In the genomic region with DNA sequence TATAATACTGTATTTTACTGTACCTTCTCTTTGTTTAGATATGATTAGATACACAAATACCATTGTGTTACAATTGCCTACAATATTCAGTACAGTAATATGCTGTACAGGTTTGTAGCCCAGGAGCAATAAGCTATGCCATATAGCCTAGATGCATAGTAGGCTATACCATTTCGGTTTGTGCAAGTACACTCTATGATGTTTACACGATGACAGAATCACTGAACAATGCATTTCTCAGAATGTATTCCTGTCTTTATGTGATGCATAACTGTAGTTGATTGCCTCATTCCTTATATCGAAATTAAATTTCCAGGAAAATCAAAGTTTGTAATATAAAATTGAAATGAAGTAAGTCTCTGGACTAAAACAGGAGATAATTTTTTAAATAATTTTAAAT, we compare ENCODE assay signal across 17 cellular contexts. TPM values are rescaled to one million over a fixed set of nuclear protein-coding genes. Genes with fewer than 3 reads are reported as not detected.
DNase-seq lines count a peak whose midpoint lies in the region; ATAC-seq and TF ChIP-seq lines count a peak whose summit lies in the region.
"Had no signal": no experiment of that assay in that cellular context is flagged by ENCODE, and none has a peak within 500 bp of the region (broad histone marks: within the 10 kb centered on the region; RNA-seq: fewer than 3 reads in every experiment).

No MANE protein-coding gene starts in this region.

- H3K27me3 Mint-ChIP-seq in HFFc6 (ENCODE audit: insufficient read depth): peaks cover 3% of the 10 kb centered on the region; the same call in 1 of the 2 replicates
- no peaks in the 10 kb centered on the region for H3K27me3 Mint-ChIP-seq in stimulated activated naive CD8-positive, alpha-beta T cell treated with anti-CD3 and anti-CD28 coated beads, Interleukin-15, amount 100 ng/mL, for 72 hours

- no peak overlapping the region for H3K4me3 ChIP-seq in RWPE2 (ENCODE audit: severe bottlenecking)
- no peak overlapping the region for H3K4me3 ChIP-seq in dorsolateral prefrontal cortex
- H3K4me3 ChIP-seq: GM12878, K562 had no signal

- no peaks in the 10 kb centered on the region for H3K36me3 Mint-ChIP-seq in HFFc6 (ENCODE audit: low read depth)

- ATAC-seq in RWPE2 (ENCODE audit: low read depth): peak; percentile 58; the same call in 2 of the 3 replicates
- ATAC-seq in stimulated activated naive CD8-positive, alpha-beta T cell treated with anti-CD3 and anti-CD28 coated beads, Interleukin-15, amount 100 ng/mL, for 72 hours: no peak
- ATAC-seq: GM12878, K562 had no signal

- peak; percentile 26 for DNase-seq in ELR (ENCODE audit: low read depth)
- peak; percentile 19 for DNase-seq in HS-5 (ENCODE audit: low read depth)
- no peak for DNase-seq in RWPE2 (ENCODE audit: low spot score)
- no peak for DNase-seq in stimulated activated CD4-positive, alpha-beta T cell treated with anti-CD3 and anti-CD28 coated beads, Interleukin-4, amount 100 ng/mL, for 4 hours
- DNase-seq in HFFc6: no peak
- DNase-seq in stimulated activated naive CD8-positive, alpha-beta T cell treated with anti-CD3 and anti-CD28 coated beads, Interleukin-15, amount 100 ng/mL, for 72 hours: no peak
- DNase-seq in dorsolateral prefrontal cortex: no peak
- DNase-seq: AML-193; CD4-positive, alpha-beta T cell; DMS153; DND-41; H9 had no signal

- H3K27ac Mint-ChIP-seq in HFFc6: no peak overlapping the region
- H3K27ac Mint-ChIP-seq in stimulated activated naive CD8-positive, alpha-beta T cell treated with anti-CD3 and anti-CD28 coated beads, Interleukin-15, amount 100 ng/mL, for 72 hours: no peak overlapping the region
- H3K27ac Mint-ChIP-seq: CD4-positive, alpha-beta T cell; H9 had no signal

- no peaks in the 10 kb centered on the region for H3K27me3 ChIP-seq in RWPE2 (ENCODE audit: insufficient read depth, poor library complexity, severe bottlenecking)
- H3K27me3 ChIP-seq in dorsolateral prefrontal cortex: peaks cover 0 to 11% (median 0%) of the 10 kb centered on the region in 45 donors

- intact Hi-C loops in dorsolateral prefrontal cortex (cut with DNase I): no loop called here

- no peak for TF ChIP-seq CTCF in RWPE2 (IDR thresholded peaks at IDR 0.05; ENCODE audit: poor library complexity, severe bottlenecking)
- no peak for TF ChIP-seq CTCF in HFFc6 (IDR thresholded peaks at IDR 0.05)
- no peak for TF ChIP-seq CTCF in dorsolateral prefrontal cortex (IDR thresholded peaks at IDR 0.05 in 54 of 56, conservative IDR thresholded peaks at IDR 0.05 in 2 of 56; ENCODE audit: low read depth in 1 of 56, partially characterized antibody in 56 of 56)

- no peaks in the 10 kb centered on the region for H3K36me3 ChIP-seq in RWPE2 (ENCODE audit: low read depth)

- H3K9me3 ChIP-seq in RWPE2 (ENCODE audit: severe bottlenecking): no peaks in the 10 kb centered on the region

- no peaks in the 10 kb centered on the region for H3K4me1 Mint-ChIP-seq in HFFc6 (ENCODE audit: low read depth)
- H3K4me1 Mint-ChIP-seq in stimulated activated naive CD8-positive, alpha-beta T cell treated with anti-CD3 and anti-CD28 coated beads, Interleukin-15, amount 100 ng/mL, for 72 hours: no peaks in the 10 kb centered on the region

- no peak overlapping the region for H3K4me3 Mint-ChIP-seq in HFFc6
- no peak overlapping the region for H3K4me3 Mint-ChIP-seq in stimulated activated naive CD8-positive, alpha-beta T cell treated with anti-CD3 and anti-CD28 coated beads, Interleukin-15, amount 100 ng/mL, for 72 hours
- H3K4me3 Mint-ChIP-seq: CD4-positive, alpha-beta T cell; H9 had no signal

- H3K4me1 ChIP-seq in RWPE2 (ENCODE audit: insufficient read depth, poor library complexity, severe bottlenecking): no peaks in the 10 kb centered on the region

- H3K9me3 Mint-ChIP-seq in HFFc6: no peaks in the 10 kb centered on the region
- no peaks in the 10 kb centered on the region for H3K9me3 Mint-ChIP-seq in stimulated activated naive CD8-positive, alpha-beta T cell treated with anti-CD3 and anti-CD28 coated beads, Interleukin-15, amount 100 ng/mL, for 72 hours
- H3K9me3 Mint-ChIP-seq: CD4-positive, alpha-beta T cell; H9 had no signal

- H3K27ac ChIP-seq in RWPE2 (ENCODE audit: poor library complexity, severe bottlenecking) (no peak overlapping the region), dorsolateral prefrontal cortex (no peak overlapping the region)
- H3K27ac ChIP-seq: C4-2B had no signal

RNA-seq across cellular contexts. Expression of gene OR5P3, which starts 15.4 kb away (rescaled TPM):
- total RNA-seq in HFFc6 (2021; fragmentation: NEBNext Ultra II Directional; extraction: Animal tissue kit (Norgen Biotek cat#: 25700)): not detected
- total RNA-seq in dorsolateral prefrontal cortex: under 1 TPM in 1 of 120 experiments, not detected in 119; 0.53 TPM
- total RNA-seq: CD4-positive, alpha-beta T cell; GM12878; H1; H9; HT1080; K562 had no signal

RNA-seq across cellular contexts. Expression of gene OR5P2, which starts 49.3 kb away (rescaled TPM):
- total RNA-seq in HFFc6 (2021; fragmentation: NEBNext Ultra II Directional; extraction: Animal tissue kit (Norgen Biotek cat#: 25700)): not detected
- total RNA-seq in dorsolateral prefrontal cortex: not detected
- total RNA-seq: CD4-positive, alpha-beta T cell; GM12878; H1; H9; HT1080; K562 had no signal

Comparison
In these comparisons a context has a peak if more than half of its experiments do, and no peak if none do; other contexts are left out.
1. DNase-seq: peak in ELR (single experiment) and HS-5 (single experiment); none in RWPE2 (single experiment), stimulated activated CD4-positive, alpha-beta T cell treated with anti-CD3 and anti-CD28 coated beads, Interleukin-4, amount 100 ng/mL, for 4 hours (0 of 2), HFFc6 (single experiment), stimulated activated naive CD8-positive, alpha-beta T cell treated with anti-CD3 and anti-CD28 coated beads, Interleukin-15, amount 100 ng/mL, for 72 hours (0 of 2) and dorsolateral prefrontal cortex (0 of 10).